Comparison of ENCODE assay signal across 18 cellular contexts in genomic region chr10:106401161-106401560, GRCh38.
A peak's percentile ranks its signal among the peaks of the same experiment; 100 is the strongest.
DNase-seq lines count a peak whose midpoint lies in the region; ATAC-seq and TF ChIP-seq lines count a peak whose summit lies in the region.
"Had no signal": no experiment of that assay in that cellular context is flagged by ENCODE, and none has a peak within 500 bp of the region (broad histone marks: within the 10 kb centered on the region; RNA-seq: fewer than 3 reads in every experiment).

No MANE protein-coding gene starts in this region.

- POLR2A ChIA-PET in Caco-2 (lab: Charles Lee): no interaction called here

- intact Hi-C loops in Caco-2 (cut with micrococcal nuclease; ENCODE audit: unreplicated experiment): no loop called here

- H3K27ac Mint-ChIP-seq in glutamatergic neuron (ENCODE audit: unreplicated experiment) (no peak overlapping the region), Caco-2 (ENCODE audit: unreplicated experiment) (no peak overlapping the region)
- H3K27ac Mint-ChIP-seq: activated T-cell treated with anti-CD3 and anti-CD28 coated beads, Interleukin-2, amount 50 U/mL, for 24 hours; B cell; stimulated activated memory B cell treated with anti-CD40 and anti-IgM and Interleukin-4, amounts not matched to agents 10 μg/mL and 1 μg/mL and 100 μg/mL, for 72 hours had no signal

- ATAC-seq in HG03439 (IDR thresholded peaks at IDR 0.05; ENCODE audit: unreplicated experiment): no peak
- ATAC-seq: K562; mucosa of descending colon; stimulated activated memory B cell treated with anti-CD40 and anti-IgM and Interleukin-4, amounts not matched to agents 10 μg/mL and 1 μg/mL and 100 μg/mL, for 72 hours had no signal

- H3K4me3 Mint-ChIP-seq in glutamatergic neuron (ENCODE audit: unreplicated experiment) (no peak overlapping the region), Caco-2 (ENCODE audit: unreplicated experiment) (no peak overlapping the region)
- H3K4me3 Mint-ChIP-seq: activated T-cell treated with anti-CD3 and anti-CD28 coated beads, Interleukin-2, amount 50 U/mL, for 24 hours; B cell; stimulated activated memory B cell treated with anti-CD40 and anti-IgM and Interleukin-4, amounts not matched to agents 10 μg/mL and 1 μg/mL and 100 μg/mL, for 72 hours had no signal

- no peaks in the 10 kb centered on the region for H3K27me3 Mint-ChIP-seq in glutamatergic neuron (ENCODE audit: unreplicated experiment)
- no peaks in the 10 kb centered on the region for H3K27me3 Mint-ChIP-seq in Caco-2 (ENCODE audit: insufficient read depth, unreplicated experiment)
- H3K27me3 Mint-ChIP-seq: activated T-cell treated with anti-CD3 and anti-CD28 coated beads, Interleukin-2, amount 50 U/mL, for 24 hours; B cell; stimulated activated memory B cell treated with anti-CD40 and anti-IgM and Interleukin-4, amounts not matched to agents 10 μg/mL and 1 μg/mL and 100 μg/mL, for 72 hours had no signal

- H2AFZ ChIP-seq in ACC112 (ENCODE audit: low read length, unreplicated experiment): peak overlapping the region; percentile 13

- H3K9me3 Mint-ChIP-seq in glutamatergic neuron (ENCODE audit: unreplicated experiment): no peaks in the 10 kb centered on the region
- no peaks in the 10 kb centered on the region for H3K9me3 Mint-ChIP-seq in Caco-2 (ENCODE audit: unreplicated experiment)

- TF ChIP-seq CTCF in glutamatergic neuron (IDR thresholded peaks at IDR 0.05; ENCODE audit: partially characterized antibody, unreplicated experiment) (peak; percentile 28), Caco-2 (IDR thresholded peaks at IDR 0.05; ENCODE audit: insufficient read depth in 1 of 2, low read depth in 1 of 2, low read length in 1 of 2, severe bottlenecking in 1 of 2, unreplicated experiment in 1 of 2) (peak in 1 of 2 experiments; percentile 15)

- peak; percentile 70 for DNase-seq in HCEC 1CT
- peak; percentile 28 for DNase-seq in astrocyte of the hippocampus (ENCODE audit: low read depth, low spot score)
- DNase-seq in glutamatergic neuron: no peak
- DNase-seq in Caco-2: no peak
- no peak for DNase-seq in HuH-7.5 (ENCODE audit: low spot score)
- no peak for DNase-seq in cerebellar nuclear complex (lab: John Stamatoyannopoulos, UW)
- DNase-seq: activated T-cell treated with anti-CD3 and anti-CD28 coated beads, Interleukin-2, amount 50 U/mL, for 24 hours; anterior cingulate cortex; GDM1; mucosa of descending colon; NCI-H2029; NK-92 treated with Interleukin-12 subunit alpha and Interleukin-12 subunit beta, amount 100 ng/mL, for 24 hours had no signal

- peak overlapping the region; percentile 44; the same call in 1 of the 2 replicates for H3K27ac ChIP-seq in ACC112 (ENCODE audit: low read depth, low read length)
- H3K27ac ChIP-seq: vagina had no signal

- no peaks in the 10 kb centered on the region for H3K27me3 ChIP-seq in ACC112 (ENCODE audit: insufficient read depth, low read length)
- no peaks in the 10 kb centered on the region for H3K27me3 ChIP-seq in Caco-2 (replicated peaks; ENCODE audit: control insufficient read depth, insufficient read depth, low read length)
- H3K27me3 ChIP-seq: vagina had no signal

- H3K4me3 ChIP-seq in ACC112 (ENCODE audit: low read depth, low read length): no peak overlapping the region; the same call in 1 of the 2 replicates
- H3K4me3 ChIP-seq in Caco-2 (ENCODE audit: low read depth, low read length): no peak overlapping the region
- H3K4me3 ChIP-seq: K562, mucosa of descending colon, vagina had no signal

- no peaks in the 10 kb centered on the region for H3K36me3 Mint-ChIP-seq in glutamatergic neuron (ENCODE audit: unreplicated experiment)
- no peaks in the 10 kb centered on the region for H3K36me3 Mint-ChIP-seq in Caco-2 (ENCODE audit: insufficient read depth, unreplicated experiment)
- H3K36me3 Mint-ChIP-seq: stimulated activated memory B cell treated with anti-CD40 and anti-IgM and Interleukin-4, amounts not matched to agents 10 μg/mL and 1 μg/mL and 100 μg/mL, for 72 hours had no signal

- H3K9me3 ChIP-seq in Caco-2: no peaks in the 10 kb centered on the region
- H3K9me3 ChIP-seq: mucosa of descending colon, vagina had no signal

- BruUV-seq in Caco-2 (replicated peaks; lab: Mats Ljungman, UMichigan): no TSS peak

- H3K4me1 Mint-ChIP-seq in glutamatergic neuron (ENCODE audit: low read depth, unreplicated experiment): peaks cover 2% of the 10 kb centered on the region
- H3K4me1 Mint-ChIP-seq in Caco-2 (ENCODE audit: low read depth, unreplicated experiment): no peaks in the 10 kb centered on the region
- H3K4me1 Mint-ChIP-seq: B cell; stimulated activated memory B cell treated with anti-CD40 and anti-IgM and Interleukin-4, amounts not matched to agents 10 μg/mL and 1 μg/mL and 100 μg/mL, for 72 hours had no signal

- H3K79me2 ChIP-seq in ACC112 (ENCODE audit: control insufficient read depth, insufficient read depth, low read length, unreplicated experiment): no peaks in the 10 kb centered on the region

- H3K36me3 ChIP-seq in ACC112 (ENCODE audit: insufficient read depth, low read length) (no peaks in the 10 kb centered on the region), Caco-2 (ENCODE audit: control insufficient read depth, insufficient read depth, low read length) (no peaks in the 10 kb centered on the region)
- H3K36me3 ChIP-seq: vagina had no signal

- CTCF ChIA-PET in Caco-2 (lab: Charles Lee): no interaction called here

- H3K4me1 ChIP-seq in ACC112 (ENCODE audit: control insufficient read depth, insufficient read depth, low read length, unreplicated experiment) (peaks cover 26% of the 10 kb centered on the region), Caco-2 (no peaks in the 10 kb centered on the region)
- H3K4me1 ChIP-seq: vagina had no signal

Comparison
In these comparisons a context has a peak if more than half of its experiments do, and no peak if none do; other contexts are left out.
1. DNase-seq: peak in HCEC 1CT (single experiment) and astrocyte of the hippocampus (single experiment); none in glutamatergic neuron (single experiment), Caco-2 (0 of 2), HuH-7.5 (single experiment) and cerebellar nuclear complex (0 of 2).